17 cellular contexts compared by ENCODE assay signal in genomic region chr11:130114281-130114680, GRCh38. TPM values are rescaled to one million over a fixed set of nuclear protein-coding genes. Genes with fewer than 3 reads are reported as not detected.
"Had no signal": no experiment of that assay in that cellular context is flagged by ENCODE, and none has a peak within 500 bp of the region (broad histone marks: within the 10 kb centered on the region; RNA-seq: fewer than 3 reads in every experiment).

No MANE protein-coding gene starts in this region.

- H3K27me3 Mint-ChIP-seq: dendritic cell treated with granulocyte-macrophage colony-stimulating factor and Interleukin-4, amounts not matched to agents 40 ng/mL and 50 ng/mL, for 4 days; effector memory CD8-positive, alpha-beta T cell had no signal

- H3K27ac ChIP-seq: epithelial cell of prostate, psoas muscle, sigmoid colon, spleen, upper lobe of right lung had no signal

- ATAC-seq: effector memory CD8-positive, alpha-beta T cell; psoas muscle; stimulated activated naive CD8-positive, alpha-beta T cell treated with anti-CD3 and anti-CD28 coated beads, Interleukin-15, amount 100 ng/mL, for 72 hours; T-helper 17 cell; upper lobe of right lung had no signal

- FAIRE-seq: frontal cortex had no signal

- H3K9me3 Mint-ChIP-seq: dendritic cell treated with granulocyte-macrophage colony-stimulating factor and Interleukin-4, amounts not matched to agents 40 ng/mL and 50 ng/mL, for 4 days; effector memory CD8-positive, alpha-beta T cell; nephron progenitor cell; stimulated activated naive CD8-positive, alpha-beta T cell treated with anti-CD3 and anti-CD28 coated beads, Interleukin-15, amount 100 ng/mL, for 72 hours had no signal

- H3K4me3 Mint-ChIP-seq: dendritic cell treated with granulocyte-macrophage colony-stimulating factor and Interleukin-4, amounts not matched to agents 40 ng/mL and 50 ng/mL, for 4 days; effector memory CD8-positive, alpha-beta T cell; nephron progenitor cell; stimulated activated naive CD8-positive, alpha-beta T cell treated with anti-CD3 and anti-CD28 coated beads, Interleukin-15, amount 100 ng/mL, for 72 hours; T-helper 17 cell had no signal

- H3K4me3 ChIP-seq: psoas muscle, sigmoid colon, spleen, upper lobe of right lung had no signal

- H3K27me3 ChIP-seq: sigmoid colon, spleen, upper lobe of right lung had no signal

- H3K9me3 ChIP-seq: psoas muscle, sigmoid colon, spleen, upper lobe of right lung had no signal

- DNase-seq: activated naive CD4-positive, alpha-beta T cell treated with Interleukin-2 at 50 U/mL for 16 hours; activated T-cell treated with anti-CD3 and anti-CD28 coated beads for 4 hours; anterior cingulate cortex; effector memory CD8-positive, alpha-beta T cell; head of caudate nucleus; kidney glomerular epithelial cell; nephron progenitor cell; psoas muscle; sigmoid colon; spleen; stimulated activated naive CD8-positive, alpha-beta T cell treated with anti-CD3 and anti-CD28 coated beads, Interleukin-15, amount 100 ng/mL, for 72 hours; T-helper 17 cell; upper lobe of right lung had no signal

- H3K27ac Mint-ChIP-seq: dendritic cell treated with granulocyte-macrophage colony-stimulating factor and Interleukin-4, amounts not matched to agents 40 ng/mL and 50 ng/mL, for 4 days; effector memory CD8-positive, alpha-beta T cell; stimulated activated naive CD8-positive, alpha-beta T cell treated with anti-CD3 and anti-CD28 coated beads, Interleukin-15, amount 100 ng/mL, for 72 hours; T-helper 17 cell had no signal

RNA-seq across cellular contexts. Expression of gene ST14, which starts 45.3 kb away (rescaled TPM):
- total RNA-seq: frontal cortex had no signal
- polyA plus RNA-seq: fibroblast of lung had no signal
